In genomic region chr4:28451346-28451745, GRCh38 we compare ENCODE assay signal across 27 cellular contexts.
"Had no signal": no experiment of that assay in that cellular context is flagged by ENCODE, and none has a peak within 500 bp of the region (broad histone marks: within the 10 kb centered on the region; RNA-seq: fewer than 3 reads in every experiment).

No MANE protein-coding gene starts in this region.

- H3K79me2 ChIP-seq: parathyroid adenoma had no signal

- H3K27ac ChIP-seq: neural progenitor cell, ovary, parathyroid adenoma, psoas muscle, right lobe of liver, sigmoid colon, stomach, thoracic aorta, thyroid gland, tibial nerve, upper lobe of right lung, uterus had no signal

- H3K27me3 Mint-ChIP-seq: progenitor cell of endocrine pancreas; stimulated activated naive B cell treated with anti-CD40 and anti-IgM and Interleukin-4, amounts not matched to agents 10 μg/mL and 1 μg/mL and 100 μg/mL, for 72 hours; stimulated activated naive CD8-positive, alpha-beta T cell treated with anti-CD3 and anti-CD28 coated beads, Interleukin-15, Interleukin-2, amounts not matched to agents 100 ng/mL and 50 ng/mL, for 24 hours had no signal

- ATAC-seq: natural killer cell; psoas muscle; right cardiac atrium; right lobe of liver; stimulated activated effector memory CD8-positive, alpha-beta T cell treated with anti-CD3 and anti-CD28 coated beads, Interleukin-12 subunit alpha, Interleukin-12 subunit beta, amount 100 ng/mL, for 72 hours; stimulated activated naive B cell treated with anti-CD40 and anti-IgM and Interleukin-4, amounts not matched to agents 10 μg/mL and 1 μg/mL and 100 μg/mL, for 72 hours; upper lobe of right lung had no signal

- H3K4me1 ChIP-seq: parathyroid adenoma, psoas muscle, right lobe of liver, sigmoid colon, stomach, thyroid gland, tibial nerve, upper lobe of right lung, uterus had no signal

- H3K9ac ChIP-seq: neural progenitor cell, parathyroid adenoma had no signal

- H3K4me3 Mint-ChIP-seq: natural killer cell; nephron; neural progenitor cell; stimulated activated effector memory CD8-positive, alpha-beta T cell treated with anti-CD3 and anti-CD28 coated beads, Interleukin-12 subunit alpha, Interleukin-12 subunit beta, amount 100 ng/mL, for 72 hours; stimulated activated naive B cell treated with anti-CD40 and anti-IgM and Interleukin-4, amounts not matched to agents 10 μg/mL and 1 μg/mL and 100 μg/mL, for 72 hours; stimulated activated naive CD8-positive, alpha-beta T cell treated with anti-CD3 and anti-CD28 coated beads, Interleukin-15, Interleukin-2, amounts not matched to agents 100 ng/mL and 50 ng/mL, for 24 hours; type B pancreatic cell had no signal

- H3K4me2 ChIP-seq: neural progenitor cell had no signal

- H3K4me3 ChIP-seq: neural progenitor cell, ovary, psoas muscle, right lobe of liver, sigmoid colon, stomach, thoracic aorta, thyroid gland, tibial nerve, upper lobe of right lung, uterus had no signal

- H3K27ac Mint-ChIP-seq: natural killer cell; nephron; neural progenitor cell; progenitor cell of endocrine pancreas; stimulated activated effector memory CD8-positive, alpha-beta T cell treated with anti-CD3 and anti-CD28 coated beads, Interleukin-12 subunit alpha, Interleukin-12 subunit beta, amount 100 ng/mL, for 72 hours; stimulated activated naive B cell treated with anti-CD40 and anti-IgM and Interleukin-4, amounts not matched to agents 10 μg/mL and 1 μg/mL and 100 μg/mL, for 72 hours; stimulated activated naive CD8-positive, alpha-beta T cell treated with anti-CD3 and anti-CD28 coated beads, Interleukin-15, Interleukin-2, amounts not matched to agents 100 ng/mL and 50 ng/mL, for 24 hours; type B pancreatic cell had no signal

- H3K36me3 Mint-ChIP-seq: neural progenitor cell; stimulated activated effector memory CD8-positive, alpha-beta T cell treated with anti-CD3 and anti-CD28 coated beads, Interleukin-12 subunit alpha, Interleukin-12 subunit beta, amount 100 ng/mL, for 72 hours; stimulated activated naive B cell treated with anti-CD40 and anti-IgM and Interleukin-4, amounts not matched to agents 10 μg/mL and 1 μg/mL and 100 μg/mL, for 72 hours; type B pancreatic cell had no signal

- DNase-seq: natural killer cell; occipital lobe; ovary; psoas muscle; right cardiac atrium; right lobe of liver; sigmoid colon; small intestine; stimulated activated CD4-positive, alpha-beta T cell treated with anti-CD3 and anti-CD28 coated beads, Interleukin-15, amount 100 ng/mL, for 24 hours; stimulated activated CD4-positive, alpha-beta T cell treated with anti-CD3 and anti-CD28 coated beads, Interleukin-2, amount 100 ng/mL, for 24 hours; stimulated activated CD4-positive, alpha-beta T cell treated with anti-CD3 and anti-CD28 coated beads, Interleukin-2, amount 100 ng/mL, for 48 hours; stimulated activated CD4-positive, alpha-beta T cell treated with anti-CD3 and anti-CD28 coated beads, Interleukin-4, amount 100 ng/mL, for 24 hours; stimulated activated naive B cell treated with anti-CD40 and anti-IgM and Interleukin-4, amounts not matched to agents 10 μg/mL and 1 μg/mL and 100 μg/mL, for 72 hours; stimulated activated naive CD4-positive, alpha-beta T cell treated with Interleukin-2 at 50 U/mL for 16 hours; stomach; thyroid gland; upper lobe of right lung; uterus had no signal

- H2AFZ ChIP-seq: neural progenitor cell, parathyroid adenoma had no signal

- H3K36me3 ChIP-seq: neural progenitor cell, ovary, right lobe of liver, sigmoid colon, stomach, thoracic aorta, thyroid gland, tibial nerve, upper lobe of right lung, uterus had no signal

- H3K27me3 ChIP-seq: neural progenitor cell, ovary, right lobe of liver, sigmoid colon, stomach, thyroid gland, tibial nerve, upper lobe of right lung, uterus had no signal

- H3K9me3 ChIP-seq: ovary, psoas muscle, right lobe of liver, sigmoid colon, thoracic aorta, thyroid gland, upper lobe of right lung, uterus had no signal

- H3K4me1 Mint-ChIP-seq: natural killer cell; nephron; stimulated activated effector memory CD8-positive, alpha-beta T cell treated with anti-CD3 and anti-CD28 coated beads, Interleukin-12 subunit alpha, Interleukin-12 subunit beta, amount 100 ng/mL, for 72 hours; stimulated activated naive B cell treated with anti-CD40 and anti-IgM and Interleukin-4, amounts not matched to agents 10 μg/mL and 1 μg/mL and 100 μg/mL, for 72 hours had no signal
